14 cellular contexts compared by ENCODE assay signal in the genomic region with DNA sequence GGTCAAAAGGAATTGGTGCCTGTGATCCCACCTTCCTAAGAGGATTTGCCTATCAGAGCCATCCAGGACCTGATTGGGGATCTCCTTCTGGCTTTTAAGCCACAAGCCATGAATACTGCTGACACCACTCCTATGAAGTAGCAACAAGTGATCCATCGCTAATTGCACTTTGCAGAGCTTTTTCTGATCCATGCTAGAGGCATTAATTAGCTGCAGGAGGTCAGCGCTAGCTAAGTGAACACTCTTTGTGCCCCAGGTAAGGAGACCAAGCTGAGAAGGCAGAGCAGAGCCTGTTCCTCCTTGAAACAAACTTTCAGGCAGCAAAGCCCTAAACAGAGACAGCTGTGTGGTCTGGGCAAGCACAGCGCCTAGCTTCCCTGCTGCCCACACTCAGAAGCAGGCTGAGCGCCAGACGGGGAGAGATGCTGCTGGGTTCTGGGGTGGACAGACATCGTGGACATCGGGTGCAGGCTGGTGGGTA.
DNase-seq lines count a peak whose midpoint lies in the region; ATAC-seq, FAIRE-seq and TF ChIP-seq lines count a peak whose summit lies in the region.
"Had no signal": no experiment of that assay in that cellular context is flagged by ENCODE, and none has a peak within 500 bp of the region (broad histone marks: within the 10 kb centered on the region; RNA-seq: fewer than 3 reads in every experiment).

No MANE protein-coding gene starts in this region.

- H2BK12ac ChIP-seq in trophoblast cell (ENCODE audit: low read length) = peak overlapping the region; percentile 25

- DNase-seq in activated T-cell treated with anti-CD3 and anti-CD28 coated beads, Interleukin-2, amount 50 U/mL, for 72 hours = no peak
- DNase-seq in activated T-cell treated with anti-CD3 and anti-CD28 coated beads, Interleukin-2, amount 50 U/mL, for 4 hours = no peak
- DNase-seq in IMR-90 (no peak), GM12878 (ENCODE audit: low read depth, low spot score) (no peak), trophoblast cell (no peak), OCI-M2 (lab: John Stamatoyannopoulos, UW; ENCODE audit: unreplicated experiment) (no peak), cerebellar cortex (ENCODE audit: low spot score) (no peak)
- DNase-seq: activated CD4-positive, alpha-beta T cell treated with anti-CD3 and anti-CD28 coated beads for 48 hours; anterior cingulate cortex; colonic mucosa; foreskin melanocyte; left ventricle myocardium inferior; T-helper 9 cell had no signal

- CTCF ChIA-PET in IMR-90 (lab: Yijun Ruan, JAX) = no interaction called here
- CTCF ChIA-PET in GM12878 (lab: Yijun Ruan, JAX) = interaction anchor here (1.3 to 1.9 kb wide), 2 partner anchors 60 to 61 kb away, joined by 3 to 8 read pairs; no protein-coding TSS in a partner anchor

- H2BK5ac ChIP-seq in IMR-90 (ENCODE audit: low read depth, low read length, poor library complexity, severe bottlenecking) = no peak overlapping the region
- no peak overlapping the region for H2BK5ac ChIP-seq in trophoblast cell (ENCODE audit: low read depth, low read length, poor library complexity)

- peaks cover 6% of the 10 kb centered on the region for H3K4me1 ChIP-seq in IMR-90 (ENCODE audit: control insufficient read depth, insufficient read depth, low read length)
- H3K4me1 ChIP-seq in GM12878 (ENCODE audit: control insufficient read depth, insufficient read depth, low read length) = peaks cover 56% of the 10 kb centered on the region
- peaks cover 14 to 21% of the 10 kb centered on the region in 2 experiments for H3K4me1 ChIP-seq in trophoblast cell (ENCODE audit: control insufficient read depth in 1 of 2, insufficient read depth in 2 of 2, low read length in 2 of 2)
- H3K4me1 ChIP-seq: colonic mucosa, left ventricle myocardium inferior had no signal

- peaks cover 60% of the 10 kb centered on the region for H3K4me1 Mint-ChIP-seq in activated T-cell treated with anti-CD3 and anti-CD28 coated beads, Interleukin-2, amount 50 U/mL, for 72 hours (ENCODE audit: low read depth)
- peaks cover 39% of the 10 kb centered on the region for H3K4me1 Mint-ChIP-seq in activated T-cell treated with anti-CD3 and anti-CD28 coated beads, Interleukin-2, amount 50 U/mL, for 4 hours (ENCODE audit: low read depth)

- peak overlapping the region; percentile 22 for H3K27ac Mint-ChIP-seq in activated T-cell treated with anti-CD3 and anti-CD28 coated beads, Interleukin-2, amount 50 U/mL, for 72 hours

- 83% methylated on average over 3 of the region's 7 CpGs; no CpG with 5 or more reads in 1 of the 2 experiments for WGBS in IMR-90 (ENCODE audit: extremely low coverage in 2 of 2, insufficient read length in 1 of 2), 2 experiments
- 61% methylated on average over 7 of the region's 7 CpGs for WGBS in GM12878 (ENCODE audit: insufficient coverage, insufficient replicate concordance, low lambda C conversion rate, missing lambda C conversion rate)
- no CpG with 5 or more reads among the region's 7 CpGs for WGBS in trophoblast cell (ENCODE audit: extremely low coverage, insufficient coverage, insufficient read length)

- H3K4me3 ChIP-seq in IMR-90 (ENCODE audit: insufficient read depth, low read depth, low read length) (no peak overlapping the region), GM12878 (no peak overlapping the region), trophoblast cell (ENCODE audit: low read depth, low read length) (no peak overlapping the region)
- H3K4me3 ChIP-seq: colonic mucosa, left ventricle myocardium inferior had no signal

- TF ChIP-seq EP300 in GM12878 (IDR thresholded peaks at IDR 0.05; ENCODE audit: borderline replicate concordance in 1 of 2, control insufficient read depth in 1 of 2, low read depth in 2 of 2, low read length in 2 of 2) = no peak

- H4K5ac ChIP-seq in IMR-90 (ENCODE audit: low read depth, low read length) = no peak overlapping the region

- no peak overlapping the region for H3K4ac ChIP-seq in IMR-90 (ENCODE audit: low read depth, low read length)
- no peak overlapping the region for H3K4ac ChIP-seq in trophoblast cell (ENCODE audit: low read depth, low read length)

- H2AFZ ChIP-seq in IMR-90 (replicated peaks; ENCODE audit: low read length, poor library complexity) (no peak overlapping the region), GM12878 (ENCODE audit: control insufficient read depth, low read depth, low read length) (no peak overlapping the region), trophoblast cell (ENCODE audit: insufficient read depth, low read length, poor library complexity) (no peak overlapping the region)

- no peak overlapping the region for H4K8ac ChIP-seq in IMR-90 (ENCODE audit: low read depth in 2 of 2, low read length in 2 of 2)
- no peak overlapping the region for H4K8ac ChIP-seq in trophoblast cell (ENCODE audit: low read depth, low read length)

- dilution Hi-C loops in IMR-90 (cut with HindIII; ENCODE audit: low sequenced_read_pairs, unreplicated experiment) = no loop called here

- POLR2A ChIA-PET in IMR-90 (lab: Charles Lee; ENCODE audit: unreplicated experiment) = no interaction called here
- POLR2A ChIA-PET in GM12878 (lab: Charles Lee) = interaction anchor here (1.8 to 2.2 kb wide), 2 partner anchors 12 to 14 kb away, joined by 6 to 7 read pairs; no protein-coding TSS in a partner anchor

- H3K79me2 ChIP-seq in GM12878 (ENCODE audit: control insufficient read depth, insufficient read depth, low read length) (no peaks in the 10 kb centered on the region), trophoblast cell (ENCODE audit: control insufficient read depth, insufficient read depth, low read length, poor library complexity) (peaks cover 2% of the 10 kb centered on the region)

- 0 out of 2 replicates have a peak overlapping the region, but pooled peaks have one; percentile 4 for H3K14ac ChIP-seq in IMR-90 (replicated peaks; ENCODE audit: low read depth, low read length)
- H3K14ac ChIP-seq in trophoblast cell (ENCODE audit: low read length) = peak overlapping the region; percentile 28

- H3K27ac ChIP-seq in IMR-90 (ENCODE audit: insufficient read depth, low read length) (no peak overlapping the region), GM12878 (ENCODE audit: control insufficient read depth, insufficient read depth) (peak overlapping the region; percentile 25; the same call in 1 of the 2 replicates), trophoblast cell (ENCODE audit: low read depth, low read length) (no peak overlapping the region)
- H3K27ac ChIP-seq: left ventricle myocardium inferior had no signal

- no peak for FAIRE-seq in GM12878 (lab: Jason Lieb, UNC)

- no peaks in the 10 kb centered on the region for H3K36me3 ChIP-seq in IMR-90 (ENCODE audit: control insufficient read depth, insufficient read depth, low read length)
- H3K36me3 ChIP-seq in GM12878 (ENCODE audit: control insufficient read depth in 2 of 2, insufficient read depth in 2 of 2, low read length in 1 of 2) = no peaks in the 10 kb centered on the region
- no peaks in the 10 kb centered on the region for H3K36me3 ChIP-seq in trophoblast cell (ENCODE audit: control insufficient read depth in 1 of 2, insufficient read depth in 2 of 2, low read length in 2 of 2)
- H3K36me3 ChIP-seq: colonic mucosa, left ventricle myocardium inferior had no signal

- H2BK120ac ChIP-seq in IMR-90 (ENCODE audit: low read depth, low read length) = no peak overlapping the region
- H2BK120ac ChIP-seq in trophoblast cell (ENCODE audit: insufficient read depth, low read length, poor library complexity) = no peak overlapping the region

- no peaks in the 10 kb centered on the region for H3K36me3 Mint-ChIP-seq in activated T-cell treated with anti-CD3 and anti-CD28 coated beads, Interleukin-2, amount 50 U/mL, for 72 hours (ENCODE audit: insufficient read depth in 2 of 2)
- no peaks in the 10 kb centered on the region for H3K36me3 Mint-ChIP-seq in activated T-cell treated with anti-CD3 and anti-CD28 coated beads, Interleukin-2, amount 50 U/mL, for 4 hours (ENCODE audit: insufficient read depth)

- TF ChIP-seq RAD21 in IMR-90 (IDR thresholded peaks at IDR 0.05; ENCODE audit: low read length) = no peak
- no peak for TF ChIP-seq RAD21 in GM12878 (IDR thresholded peaks at IDR 0.05; ENCODE audit: insufficient read depth, low read depth, low read length)

- no peak for ATAC-seq in activated T-cell treated with anti-CD3 and anti-CD28 coated beads, Interleukin-2, amount 50 U/mL, for 72 hours (replicated peaks in 1 of 2)
- ATAC-seq in activated T-cell treated with anti-CD3 and anti-CD28 coated beads, Interleukin-2, amount 50 U/mL, for 4 hours = no peak
- ATAC-seq in IMR-90 (ENCODE audit: low read depth) (no peak), GM12878 (no peak), GM18519 (IDR thresholded peaks at IDR 0.05; ENCODE audit: low FRiP score, unreplicated experiment) (no peak)

- H4K20me1 ChIP-seq in IMR-90 (ENCODE audit: insufficient read depth, low read length) = no peaks in the 10 kb centered on the region
- no peaks in the 10 kb centered on the region for H4K20me1 ChIP-seq in GM12878 (ENCODE audit: control insufficient read depth, insufficient read depth)

- TF ChIP-seq CTCF in IMR-90 (conservative IDR thresholded peaks at IDR 0.05; ENCODE audit: low read depth, low read length) (no peak), GM12878 (IDR thresholded peaks at IDR 0.05 in 2 of 3, conservative IDR thresholded peaks at IDR 0.05 in 1 of 3; ENCODE audit: control insufficient read depth in 2 of 3, extremely low read depth in 1 of 3, insufficient read depth in 1 of 3, low read depth in 3 of 3, low read length in 3 of 3) (no peak)

- H3K9me3 ChIP-seq in IMR-90 (ENCODE audit: control insufficient read depth, insufficient read depth, low read length) (no peaks in the 10 kb centered on the region), GM12878 (replicated peaks; ENCODE audit: control insufficient read depth, insufficient read depth, low read length) (no peaks in the 10 kb centered on the region), trophoblast cell (ENCODE audit: insufficient read depth, low read depth, low read length) (no peaks in the 10 kb centered on the region)
- H3K9me3 ChIP-seq: colonic mucosa, left ventricle myocardium inferior had no signal

- H3K27me3 ChIP-seq in IMR-90 (ENCODE audit: control insufficient read depth, insufficient read depth, low read length) (no peaks in the 10 kb centered on the region; the same call in 1 of the 2 replicates), GM12878 (replicated peaks in 1 of 2; ENCODE audit: control insufficient read depth in 2 of 2, insufficient read depth in 2 of 2, low read length in 1 of 2) (no peaks in the 10 kb centered on the region), trophoblast cell (ENCODE audit: insufficient read depth, low read length) (no peaks in the 10 kb centered on the region)
- H3K27me3 ChIP-seq: colonic mucosa had no signal

- peaks cover 25% of the 10 kb centered on the region for H3K27me3 Mint-ChIP-seq in activated T-cell treated with anti-CD3 and anti-CD28 coated beads, Interleukin-2, amount 50 U/mL, for 72 hours (ENCODE audit: low read depth)
- peaks cover 3% of the 10 kb centered on the region for H3K27me3 Mint-ChIP-seq in activated T-cell treated with anti-CD3 and anti-CD28 coated beads, Interleukin-2, amount 50 U/mL, for 4 hours (ENCODE audit: low read depth)

- no peak overlapping the region for H2AK5ac ChIP-seq in IMR-90 (ENCODE audit: low read depth, low read length)
- H2AK5ac ChIP-seq in trophoblast cell (ENCODE audit: low read length) = no peak overlapping the region

- H3K18ac ChIP-seq in IMR-90 (ENCODE audit: low read depth, low read length) = no peak overlapping the region
- no peak overlapping the region for H3K18ac ChIP-seq in trophoblast cell (ENCODE audit: low read length)

- H2BK15ac ChIP-seq in IMR-90 (ENCODE audit: low read depth, low read length) = no peak overlapping the region

- no peak for TF ChIP-seq POLR2A in IMR-90 (IDR thresholded peaks at IDR 0.05; ENCODE audit: low read depth, low read length)
- TF ChIP-seq POLR2A in GM12878 (IDR thresholded peaks at IDR 0.05; ENCODE audit: low read depth, low read length) = no peak

- peak overlapping the region in 1 of 2 donors; percentile 70 for H3K4me3 Mint-ChIP-seq in activated T-cell treated with anti-CD3 and anti-CD28 coated beads, Interleukin-2, amount 50 U/mL, for 72 hours
- H3K4me3 Mint-ChIP-seq in activated T-cell treated with anti-CD3 and anti-CD28 coated beads, Interleukin-2, amount 50 U/mL, for 4 hours = no peak overlapping the region

- RAD21 ChIA-PET in GM12878 (lab: Charles Lee; ENCODE audit: unreplicated experiment) = interaction anchor here (0.9 to 7.2 kb wide), 4 partner anchors 8 to 122 kb away, joined by 3 to 107 read pairs (median 26); partner anchors contain the start of gene ABTB2

- in situ Hi-C loops in IMR-90 (cut with MboI; ENCODE audit: low sequenced_read_pairs) = no loop called here
- in situ Hi-C loops in GM12878 (cut with MboI) = no loop called here

- no peak overlapping the region for H3K4me2 ChIP-seq in IMR-90 (ENCODE audit: low read depth, low read length)
- peak overlapping the region; percentile 56 for H3K4me2 ChIP-seq in GM12878 (ENCODE audit: control insufficient read depth, insufficient read depth)
- H3K4me2 ChIP-seq in trophoblast cell (ENCODE audit: low read length) = no peak overlapping the region

- H4K91ac ChIP-seq in IMR-90 (ENCODE audit: insufficient read depth, low read depth, low read length) (no peak overlapping the region), trophoblast cell (ENCODE audit: low read depth, low read length) (no peak overlapping the region)

- SMC1A ChIA-PET in GM12878 (lab: Charles Lee; ENCODE audit: uncharacterized antibody, unreplicated experiment) = interaction anchor here (0.9 to 17.3 kb wide), 6 partner anchors 11 to 1705 kb away, joined by 3 to 192 read pairs (median 4); no protein-coding TSS in a partner anchor

- H2BK20ac ChIP-seq in IMR-90 (ENCODE audit: low read depth, low read length) = no peak overlapping the region

- no peak overlapping the region for H3K56ac ChIP-seq in IMR-90 (ENCODE audit: extremely low read depth, insufficient read depth, low read length)

- H3K23ac ChIP-seq in IMR-90 (ENCODE audit: low read depth, low read length) = no peak overlapping the region
- H3K23ac ChIP-seq in trophoblast cell (ENCODE audit: low read length) = no peak overlapping the region

- BruUV-seq in IMR-90 (replicated peaks; lab: Mats Ljungman, UMichigan) = no TSS peak
- no TSS peak for BruUV-seq in GM12878 (replicated peaks; lab: Mats Ljungman, UMichigan)

- no peak overlapping the region for H2AK9ac ChIP-seq in IMR-90 (replicated peaks; ENCODE audit: low read depth, low read length, poor library complexity)

- H3K79me1 ChIP-seq in IMR-90 (ENCODE audit: low read depth in 1 of 2, low read length in 2 of 2) (no peaks in the 10 kb centered on the region), trophoblast cell (ENCODE audit: low read length) (peaks cover 7% of the 10 kb centered on the region)

- no peak overlapping the region for H4K12ac ChIP-seq in trophoblast cell (ENCODE audit: low read depth, low read length)

- H3K9me3 Mint-ChIP-seq in activated T-cell treated with anti-CD3 and anti-CD28 coated beads, Interleukin-2, amount 50 U/mL, for 72 hours = no peaks in the 10 kb centered on the region
- no peaks in the 10 kb centered on the region for H3K9me3 Mint-ChIP-seq in activated T-cell treated with anti-CD3 and anti-CD28 coated beads, Interleukin-2, amount 50 U/mL, for 4 hours

- H3K9ac ChIP-seq in IMR-90 (ENCODE audit: low read depth, low read length) (no peak overlapping the region), GM12878 (ENCODE audit: control insufficient read depth, insufficient read depth, low read length) (no peak overlapping the region), trophoblast cell (ENCODE audit: low read length) (peak overlapping the region; percentile 31)

- H3K9me1 ChIP-seq in IMR-90 (ENCODE audit: insufficient read depth, low read length) = no peaks in the 10 kb centered on the region

- intact Hi-C loops in IMR-90 (cut with micrococcal nuclease) (no loop called here), GM12878 (cut with micrococcal nuclease; ENCODE audit: unreplicated experiment) (loop anchor here (2.0 to 10.0 kb wide), 3 partner anchors 61 to 461 kb away; partner anchors contain the start of genes ABTB2 and FBXO3)
